In genomic region chr3:16386536-16386935, GRCh38 we compare ENCODE assay signal across 19 cellular contexts.
A peak's percentile ranks its signal among the peaks of the same experiment; 100 is the strongest.
DNase-seq lines count a peak whose midpoint lies in the region; ATAC-seq, FAIRE-seq and TF ChIP-seq lines count a peak whose summit lies in the region.
"Had no signal": no experiment of that assay in that cellular context is flagged by ENCODE, and none has a peak within 500 bp of the region (broad histone marks: within the 10 kb centered on the region; RNA-seq: fewer than 3 reads in every experiment).

No MANE protein-coding gene starts in this region.

- no peak for TF ChIP-seq EP300 in H1 (IDR thresholded peaks at IDR 0.05; ENCODE audit: borderline replicate concordance in 1 of 2, low read depth in 2 of 2, low read length in 2 of 2)

- H3K27me3 Mint-ChIP-seq in T-helper 17 cell (no peaks in the 10 kb centered on the region), type B pancreatic cell (no peaks in the 10 kb centered on the region)
- no peaks in the 10 kb centered on the region for H3K27me3 Mint-ChIP-seq in stimulated activated naive CD8-positive, alpha-beta T cell treated with anti-CD3 and anti-CD28 coated beads, Interleukin-15, amount 100 ng/mL, for 72 hours
- H3K27me3 Mint-ChIP-seq: activated naive CD4-positive, alpha-beta T cell treated with anti-CD3 and anti-CD28 coated beads, Interleukin-2, amount 10 ng/mL, durations not matched to agents 7 days and 5 days had no signal

- peaks cover 8 to 9% of the 10 kb centered on the region in 2 donors for H3K9me3 Mint-ChIP-seq in stimulated activated naive CD8-positive, alpha-beta T cell treated with anti-CD3 and anti-CD28 coated beads, Interleukin-15, amount 100 ng/mL, for 72 hours
- no peaks in the 10 kb centered on the region for H3K9me3 Mint-ChIP-seq in type B pancreatic cell
- H3K9me3 Mint-ChIP-seq: activated naive CD4-positive, alpha-beta T cell treated with anti-CD3 and anti-CD28 coated beads, Interleukin-2, amount 10 ng/mL, durations not matched to agents 7 days and 5 days had no signal

- H3K4me2 ChIP-seq in H1 (ENCODE audit: insufficient read depth in 1 of 2, low read depth in 2 of 2, low read length in 2 of 2): no peak overlapping the region
- H3K4me2 ChIP-seq: SK-N-SH had no signal

- H3K18ac ChIP-seq in H1 (ENCODE audit: extremely low read depth, low read length): no peak overlapping the region

- H4K5ac ChIP-seq in H1 (ENCODE audit: insufficient read length, low read depth, low read length): no peak overlapping the region

- H2AFZ ChIP-seq in H1 (ENCODE audit: low read length): no peak overlapping the region

- peak overlapping the region; percentile 46 for H3K27ac Mint-ChIP-seq in T-helper 17 cell
- H3K27ac Mint-ChIP-seq in stimulated activated naive CD8-positive, alpha-beta T cell treated with anti-CD3 and anti-CD28 coated beads, Interleukin-15, amount 100 ng/mL, for 72 hours: peak overlapping the region in 1 of 2 donors; percentile 93
- H3K27ac Mint-ChIP-seq in type B pancreatic cell: no peak overlapping the region

- H3K4me1 ChIP-seq in left ventricle myocardium inferior (peaks cover 55% of the 10 kb centered on the region), H1 (replicated peaks in 1 of 4; ENCODE audit: control insufficient read depth in 3 of 4, insufficient read depth in 4 of 4, low read length in 3 of 4) (no peaks in the 10 kb centered on the region)
- H3K4me1 ChIP-seq: pancreas, sigmoid colon, testis had no signal

- H3K27ac ChIP-seq in left ventricle myocardium inferior (replicated peaks) (peak overlapping the region; percentile 55), H1 (ENCODE audit: low read depth, low read length) (no peak overlapping the region)
- H3K27ac ChIP-seq: pancreas, testis had no signal

- H3K9me3 ChIP-seq in left ventricle myocardium inferior (replicated peaks) (no peaks in the 10 kb centered on the region), T-helper 17 cell (ENCODE audit: control insufficient read depth, low read length, poor library complexity, severe bottlenecking) (no peaks in the 10 kb centered on the region), H1 (ENCODE audit: insufficient read depth in 2 of 2, low read depth in 1 of 2, low read length in 1 of 2) (no peaks in the 10 kb centered on the region)
- H3K9me3 ChIP-seq: pancreas, sigmoid colon, SK-N-SH, testis had no signal

- TF ChIP-seq CTCF in left ventricle myocardium inferior (IDR thresholded peaks at IDR 0.05; ENCODE audit: borderline replicate concordance) (no peak), H1 (IDR thresholded peaks at IDR 0.05; ENCODE audit: control extremely low read depth in 1 of 3, insufficient read depth in 1 of 3, low read depth in 1 of 3, low read length in 3 of 3) (no peak), type B pancreatic cell (conservative IDR thresholded peaks at IDR 0.05) (no peak)

- H3K56ac ChIP-seq in H1 (replicated peaks; ENCODE audit: insufficient read length, low read depth, low read length): no peak overlapping the region

- no peaks in the 10 kb centered on the region for H3K36me3 ChIP-seq in left ventricle myocardium inferior
- H3K36me3 ChIP-seq in H1 (ENCODE audit: control insufficient read depth in 2 of 4, insufficient read depth in 4 of 4, low read length in 3 of 4): no peaks in the 10 kb centered on the region
- H3K36me3 ChIP-seq: pancreas, sigmoid colon had no signal

- peaks cover 0 to 2% of the 10 kb centered on the region in 2 experiments for H4K20me1 ChIP-seq in H1 (replicated peaks in 1 of 2; ENCODE audit: control insufficient read depth in 1 of 2, insufficient read depth in 2 of 2, low read length in 2 of 2)

- no peak for DNase-seq in left ventricle myocardium inferior
- no peak for DNase-seq in cardiac septum (ENCODE audit: low spot score)
- no peak for DNase-seq in T-helper 17 cell
- DNase-seq in H1 (ENCODE audit: low read depth in 1 of 2, low spot score in 2 of 2): no peak
- DNase-seq in stimulated activated naive CD8-positive, alpha-beta T cell treated with anti-CD3 and anti-CD28 coated beads, Interleukin-15, amount 100 ng/mL, for 72 hours: no peak
- DNase-seq in type B pancreatic cell (ENCODE audit: extremely low spot score, unreplicated experiment): no peak
- DNase-seq in GM19239 (ENCODE audit: insufficient read length, low spot score): no peak
- DNase-seq: activated naive CD4-positive, alpha-beta T cell treated with anti-CD3 and anti-CD28 coated beads, Interleukin-2, amount 10 ng/mL, durations not matched to agents 7 days and 5 days; HCEC 1CT; left colon; NCI-H2081; NCI-H526; pancreas; sigmoid colon; SK-N-SH; stimulated activated CD4-positive, alpha-beta T cell treated with anti-CD3 and anti-CD28 coated beads, Interleukin-2, amount 100 ng/mL, for 48 hours; testis had no signal

- H2AK5ac ChIP-seq in H1 (ENCODE audit: low read depth, low read length): 0 out of 2 replicates have a peak overlapping the region, but pooled peaks have one; percentile 4

- no peak overlapping the region for H3K4ac ChIP-seq in H1 (replicated peaks; ENCODE audit: insufficient read length, low read depth, low read length)

- no peak overlapping the region for H2BK12ac ChIP-seq in H1 (ENCODE audit: low read depth, low read length)

- 89% methylated on average over 6 of the region's 6 CpGs; no CpG with 5 or more reads in 1 of the 2 experiments for WGBS in H1 (ENCODE audit: extremely low coverage in 1 of 2, insufficient coverage in 1 of 2, insufficient read length in 1 of 2, insufficient replicate concordance in 2 of 2, low coverage in 1 of 2, low lambda C conversion rate in 2 of 2, missing lambda C conversion rate in 1 of 2), 2 experiments

- H4K8ac ChIP-seq in H1 (ENCODE audit: extremely low read depth, insufficient read depth, low read length): no peak overlapping the region

- H3K4me3 Mint-ChIP-seq in T-helper 17 cell: no peak overlapping the region
- no peak overlapping the region for H3K4me3 Mint-ChIP-seq in stimulated activated naive CD8-positive, alpha-beta T cell treated with anti-CD3 and anti-CD28 coated beads, Interleukin-15, amount 100 ng/mL, for 72 hours
- H3K4me3 Mint-ChIP-seq in type B pancreatic cell: no peak overlapping the region
- H3K4me3 Mint-ChIP-seq: activated naive CD4-positive, alpha-beta T cell treated with anti-CD3 and anti-CD28 coated beads, Interleukin-2, amount 10 ng/mL, durations not matched to agents 7 days and 5 days had no signal

- H2BK20ac ChIP-seq in H1 (ENCODE audit: low read length): 0 out of 2 replicates have a peak overlapping the region, but pooled peaks have one; percentile 48

- FAIRE-seq in H1 (lab: Jason Lieb, UNC) (no peak), GM19239 (lab: Jason Lieb, UNC) (no peak)
- FAIRE-seq: D721Med, pancreas had no signal

- intact Hi-C loops in left ventricle myocardium inferior (cut with micrococcal nuclease): no loop called here
- intact Hi-C loops in cardiac septum (cut with DNase I): no loop called here

- H3K14ac ChIP-seq in H1 (ENCODE audit: insufficient read length): no peak overlapping the region

- H3K36me3 Mint-ChIP-seq in T-helper 17 cell (ENCODE audit: low read depth) (peaks cover 6% of the 10 kb centered on the region), type B pancreatic cell (no peaks in the 10 kb centered on the region)

- POLR2A ChIA-PET in H1 (lab: Charles Lee; ENCODE audit: partially characterized antibody): interaction anchor here (1.1 to 1.7 kb wide), 2 partner anchors 13 to 17 kb away, joined by 3 read pairs; no protein-coding TSS in a partner anchor

- ATAC-seq in T-helper 17 cell: no peak
- peak; percentile 41 for ATAC-seq in stimulated activated naive CD8-positive, alpha-beta T cell treated with anti-CD3 and anti-CD28 coated beads, Interleukin-15, amount 100 ng/mL, for 72 hours
- ATAC-seq in GM21390 (IDR thresholded peaks at IDR 0.05; ENCODE audit: unreplicated experiment): no peak
- ATAC-seq: left colon, pancreas had no signal

- H3K9ac ChIP-seq in H1 (replicated peaks in 1 of 4; ENCODE audit: extremely low read depth in 1 of 4, low read depth in 3 of 4, low read length in 3 of 4): no peak overlapping the region
- H3K9ac ChIP-seq: SK-N-SH had no signal

- TF ChIP-seq RAD21 in H1 (IDR thresholded peaks at IDR 0.05 in 1 of 2, conservative IDR thresholded peaks at IDR 0.05 in 1 of 2; ENCODE audit: low read depth in 2 of 2, low read length in 2 of 2): no peak

- no peak overlapping the region for H4K91ac ChIP-seq in H1 (replicated peaks; ENCODE audit: insufficient read length, low read length)

- no peak overlapping the region for H2BK120ac ChIP-seq in H1 (replicated peaks; ENCODE audit: low read depth, low read length)

- H3K23ac ChIP-seq in H1 (ENCODE audit: insufficient read length): no peak overlapping the region

- H3K4me1 Mint-ChIP-seq in T-helper 17 cell (peaks cover 31% of the 10 kb centered on the region), type B pancreatic cell (ENCODE audit: unreplicated experiment) (peaks cover 25% of the 10 kb centered on the region)
- H3K4me1 Mint-ChIP-seq in stimulated activated naive CD8-positive, alpha-beta T cell treated with anti-CD3 and anti-CD28 coated beads, Interleukin-15, amount 100 ng/mL, for 72 hours: peaks cover 65% of the 10 kb centered on the region

- H3K79me2 ChIP-seq in H1 (ENCODE audit: control insufficient read depth in 1 of 2, insufficient read depth in 2 of 2, low read length in 2 of 2): no peaks in the 10 kb centered on the region

- CTCF ChIA-PET in H1 (lab: Charles Lee; ENCODE audit: partially characterized antibody): interaction anchor here (0.8 to 1.7 kb wide), 4 partner anchors 18 to 131 kb away, joined by 3 to 7 read pairs (median 4); no protein-coding TSS in a partner anchor

- no peak for TF ChIP-seq POLR2A in H1 (IDR thresholded peaks at IDR 0.05; ENCODE audit: control extremely low read depth in 1 of 2, low read depth in 2 of 2, low read length in 2 of 2)

- H2BK5ac ChIP-seq in H1 (ENCODE audit: low read depth, low read length): no peak overlapping the region

- no peaks in the 10 kb centered on the region for H3K23me2 ChIP-seq in H1 (ENCODE audit: low read depth, low read length)

- H3K79me1 ChIP-seq in H1 (ENCODE audit: low read depth, low read length): no peaks in the 10 kb centered on the region

- H3K27me3 ChIP-seq in left ventricle myocardium inferior (ENCODE audit: low read depth) (no peaks in the 10 kb centered on the region), H1 (replicated peaks in 1 of 4; ENCODE audit: control insufficient read depth in 3 of 4, extremely low read depth in 1 of 4, insufficient read depth in 3 of 4, low read length in 3 of 4) (no peaks in the 10 kb centered on the region)
- H3K27me3 ChIP-seq: pancreas, sigmoid colon, testis had no signal

- no peak overlapping the region for H2BK15ac ChIP-seq in H1 (ENCODE audit: low read length)

- H3K4me3 ChIP-seq in left ventricle myocardium inferior: no peak overlapping the region
- H3K4me3 ChIP-seq in H1 (ENCODE audit: extremely low read depth in 1 of 4, insufficient read depth in 2 of 4, low read depth in 3 of 4, low read length in 4 of 4): no peak overlapping the region
- H3K4me3 ChIP-seq: pancreas, sigmoid colon, testis had no signal

TF ChIP-seq in H1, 55 proteins besides CTCF, POLR2A, EP300 and RAD21 (continues in another document):
- no peak for TF ChIP-seq RBBP5 (IDR thresholded peaks at IDR 0.05; ENCODE audit: borderline replicate concordance, low read depth, low read length)
- no peak for TF ChIP-seq SP1 (IDR thresholded peaks at IDR 0.05; ENCODE audit: low read depth, low read length)
- no peak for TF ChIP-seq CTBP2 (IDR thresholded peaks at IDR 0.05; ENCODE audit: borderline replicate concordance, insufficient read depth, insufficient read length, low read length)
- no peak for TF ChIP-seq TCF12 (IDR thresholded peaks at IDR 0.05; ENCODE audit: low read depth, low read length)
